9 cellular contexts compared by ENCODE assay signal in genomic region chr16:16366552-16367284, GRCh38. TPM values are rescaled to one million over a fixed set of nuclear protein-coding genes. Genes with fewer than 3 reads are reported as not detected.
A peak's percentile ranks its signal among the peaks of the same experiment; 100 is the strongest.
DNase-seq lines count a peak whose midpoint lies in the region; ATAC-seq and TF ChIP-seq lines count a peak whose summit lies in the region.
"Not testable (repeated sequence)": the region's sequence is repeated elsewhere in the genome, so short reads cannot be mapped to it uniquely, and the experiment has no call there.
"Had no signal": no experiment of that assay in that cellular context is flagged by ENCODE, and none has a peak within 500 bp of the region (broad histone marks: within the 10 kb centered on the region; RNA-seq: fewer than 3 reads in every experiment).

No MANE protein-coding gene starts in this region.

- intact Hi-C loops in left cardiac atrium (cut with DNase I); left lung (cut with DNase I); vagina (cut with DNase I): not testable (repeated sequence)

- H3K27ac Mint-ChIP-seq in activated CD8-positive, alpha-beta memory T cell treated with anti-CD3 and anti-CD28 coated beads, Interleukin-2, amount 10 ng/mL, durations not matched to agents 7 days and 5 days = not testable (repeated sequence)

- H3K36me3 ChIP-seq in left lung, vagina: not testable (repeated sequence)

- H3K4me1 Mint-ChIP-seq in activated CD8-positive, alpha-beta memory T cell treated with anti-CD3 and anti-CD28 coated beads, Interleukin-2, amount 10 ng/mL, durations not matched to agents 7 days and 5 days = not testable (repeated sequence)

- not testable (repeated sequence) for H3K9me3 Mint-ChIP-seq in activated CD8-positive, alpha-beta memory T cell treated with anti-CD3 and anti-CD28 coated beads, Interleukin-2, amount 10 ng/mL, durations not matched to agents 7 days and 5 days (ENCODE audit: low read depth)

- H3K4me3 Mint-ChIP-seq in activated CD8-positive, alpha-beta memory T cell treated with anti-CD3 and anti-CD28 coated beads, Interleukin-2, amount 10 ng/mL, durations not matched to agents 7 days and 5 days = not testable (repeated sequence)

- H3K36me3 Mint-ChIP-seq in activated CD8-positive, alpha-beta memory T cell treated with anti-CD3 and anti-CD28 coated beads, Interleukin-2, amount 10 ng/mL, durations not matched to agents 7 days and 5 days = not testable (repeated sequence)

- H3K27me3 ChIP-seq in left lung, vagina: not testable (repeated sequence)

- H3K4me3 ChIP-seq in left lung, vagina: not testable (repeated sequence)

- H3K9me3 ChIP-seq in left lung, vagina: not testable (repeated sequence)

- not testable (repeated sequence) for TF ChIP-seq CTCF in left lung (IDR thresholded peaks at IDR 0.05); omental fat pad (IDR thresholded peaks at IDR 0.05); vagina (IDR thresholded peaks at IDR 0.05)

- ATAC-seq in activated CD8-positive, alpha-beta memory T cell treated with anti-CD3 and anti-CD28 coated beads, Interleukin-2, amount 10 ng/mL, durations not matched to agents 7 days and 5 days; left lung: not testable (repeated sequence)
- peak in 1 of 2 donors; percentile 34 for ATAC-seq in left cardiac atrium
- ATAC-seq in omental fat pad (ENCODE audit: low FRiP score) = peak; percentile 37

- not testable (repeated sequence) for H3K27me3 Mint-ChIP-seq in activated CD8-positive, alpha-beta memory T cell treated with anti-CD3 and anti-CD28 coated beads, Interleukin-2, amount 10 ng/mL, durations not matched to agents 7 days and 5 days

- H3K27ac ChIP-seq in left lung, vagina: not testable (repeated sequence)

- not testable (repeated sequence) for TF ChIP-seq POLR2A in vagina (IDR thresholded peaks at IDR 0.05)

- H3K4me1 ChIP-seq in left lung, vagina: not testable (repeated sequence)

- CTCF ChIA-PET in activated CD8-positive, alpha-beta memory T cell treated with anti-CD3 and anti-CD28 coated beads, Interleukin-2, amount 10 ng/mL, durations not matched to agents 7 days and 5 days (lab: Charles Lee) = not testable (repeated sequence)

- peak; percentile 0 for DNase-seq in HT1080 (ENCODE audit: low read depth)
- peak; percentile 35 for DNase-seq in activated CD8-positive, alpha-beta memory T cell treated with anti-CD3 and anti-CD28 coated beads, Interleukin-2, amount 10 ng/mL, durations not matched to agents 7 days and 5 days
- DNase-seq in effector CD4-positive, alpha-beta T cell = peak; percentile 1
- peak; percentile 20 for DNase-seq in left cardiac atrium
- peak; percentile 27 to 76 for DNase-seq in left lung
- peak; percentile 19 for DNase-seq in omental fat pad (ENCODE audit: low spot score)
- peak; percentile 20 for DNase-seq in stimulated activated CD8-positive, alpha-beta memory T cell treated with anti-CD3 and anti-CD28 coated beads, Interleukin-4, amount 100 ng/mL, for 48 hours
- DNase-seq in vagina (ENCODE audit: extremely low spot score in 2 of 2) = peak; percentile 47 to 89

RNA-seq across cellular contexts. Expression of gene NPIPA7, which starts 12.2 kb away (rescaled TPM):
- total RNA-seq in HT1080 (2014; rRNA removed; shearing (Covaris generic)) = 0.43 and 4.8 TPM in 2 replicates
- polyA plus RNA-seq in HT1080 (2015; cell fraction: cytosol; rRNA removed) = 3.4 and 4.8 TPM in 2 replicates
- polyA plus RNA-seq in HT1080 (2015; cell fraction: nucleus; rRNA removed) = 9.2 and 9.9 TPM in 2 replicates
- total RNA-seq in activated CD8-positive, alpha-beta memory T cell treated with anti-CD3 and anti-CD28 coated beads, Interleukin-2, amount 10 ng/mL, durations not matched to agents 7 days and 5 days = 10 to 100 TPM; 10.8 to 12.9 TPM
- 1 to 10 TPM; 2.7 to 3.7 TPM for total RNA-seq in left cardiac atrium
- total RNA-seq in left lung = 1 to 10 TPM; 4.9 to 6.0 TPM
- total RNA-seq in omental fat pad = 10 to 100 TPM in 1 of 4 donors, 1 to 10 TPM in 2, not detected in 1; 6.6 to 21.2 (median 7.9) TPM
- total RNA-seq in vagina = 4.4 TPM
- polyA plus RNA-seq: CD4-positive, CD25-positive, alpha-beta regulatory T cell had no signal

Comparison
In these comparisons a context has a peak if more than half of its experiments do, and no peak if none do; other contexts are left out.
1. DNase-seq: peak in every context shown above with its lines; median percentile 68 in vagina; 52 in left lung; 35 in activated CD8-positive, alpha-beta memory T cell treated with anti-CD3 and anti-CD28 coated beads, Interleukin-2, amount 10 ng/mL, durations not matched to agents 7 days and 5 days; 20 in left cardiac atrium; 20 in stimulated activated CD8-positive, alpha-beta memory T cell treated with anti-CD3 and anti-CD28 coated beads, Interleukin-4, amount 100 ng/mL, for 48 hours; 19 in omental fat pad; 1 in effector CD4-positive, alpha-beta T cell; 0 in HT1080.